8 cellular contexts compared by ENCODE assay signal in the genomic region with DNA sequence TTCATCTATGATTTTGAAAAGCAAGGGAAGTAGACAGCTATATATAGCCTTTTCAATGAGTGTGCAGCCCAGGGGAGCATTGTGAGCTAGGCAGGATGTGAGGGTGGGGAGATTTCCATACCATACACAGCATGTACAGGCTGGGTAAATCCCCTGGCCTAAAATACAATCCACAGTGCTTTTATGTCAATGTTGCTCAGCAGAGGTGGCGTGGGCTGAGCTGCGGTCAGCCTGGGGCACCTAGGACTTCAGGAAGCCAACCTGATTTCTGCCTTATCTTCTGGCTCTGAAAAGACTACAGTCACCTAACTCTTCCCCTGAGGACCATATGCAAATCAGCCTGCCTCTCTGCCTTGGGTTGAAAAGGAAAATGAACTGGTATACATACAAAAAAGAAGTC. TPM values are rescaled to one million over a fixed set of nuclear protein-coding genes. Genes with fewer than 3 reads are reported as not detected.
DNase-seq lines count a peak whose midpoint lies in the region; ATAC-seq and TF ChIP-seq lines count a peak whose summit lies in the region.

No MANE protein-coding gene starts in this region.

- H3K9ac ChIP-seq in colonic mucosa (ENCODE audit: low read depth in 2 of 2, low read length in 2 of 2), result no peak overlapping the region

- H3K27me3 ChIP-seq in colonic mucosa, result no peaks in the 10 kb centered on the region
- H3K27me3 ChIP-seq in testis, result no peaks in the 10 kb centered on the region

- ATAC-seq in GM19324 (IDR thresholded peaks at IDR 0.05; ENCODE audit: low FRiP score, unreplicated experiment) (peak; percentile 99), HG03354 (IDR thresholded peaks at IDR 0.05; ENCODE audit: poor library complexity, severe bottlenecking, unreplicated experiment) (peak; percentile 98)

- intact Hi-C loops in colonic mucosa (cut with DNase I), result no loop called here
- intact Hi-C loops in testis (cut with DNase I; ENCODE audit: low total_unique reads), result no loop called here

- H3K4me1 ChIP-seq in colonic mucosa (no peaks in the 10 kb centered on the region), testis (no peaks in the 10 kb centered on the region)

- H3K27ac ChIP-seq in colonic mucosa (no peak overlapping the region), testis (no peak overlapping the region)

- peak; percentile 64 for DNase-seq in activated CD8-positive, alpha-beta memory T cell treated with anti-CD3 and anti-CD28 coated beads, Interleukin-2, amount 50 U/mL, for 1 hour (ENCODE audit: extremely low read depth)
- DNase-seq in stimulated activated CD4-positive, alpha-beta T cell treated with anti-CD3 and anti-CD28 coated beads, Interleukin-1b, Interleukin-23, amount 100 ng/mL, for 1 hour (ENCODE audit: low read depth in 2 of 2), result peak; percentile 55 to 66
- DNase-seq in cortex of kidney (lab: John Stamatoyannopoulos, UW), result no peak
- no peak for DNase-seq in colonic mucosa
- DNase-seq in testis, result no peak
- no peak for DNase-seq in nucleus accumbens (lab: John Stamatoyannopoulos, UW)

- no peak for TF ChIP-seq POLR2A in testis (IDR thresholded peaks at IDR 0.05)

- H3K36me3 ChIP-seq in colonic mucosa (no peaks in the 10 kb centered on the region), testis (ENCODE audit: low read depth, missing control alignments) (no peaks in the 10 kb centered on the region)

- no peak overlapping the region for H3K4me3 ChIP-seq in colonic mucosa
- H3K4me3 ChIP-seq in testis, result no peak overlapping the region

- H3K9me3 ChIP-seq in colonic mucosa (no peaks in the 10 kb centered on the region), testis (no peaks in the 10 kb centered on the region)

- 85 to 91% methylated on average over 2 of the region's 2 CpGs for WGBS in testis, 2 donors

- no peak for TF ChIP-seq CTCF in colonic mucosa (IDR thresholded peaks at IDR 0.05)
- TF ChIP-seq CTCF in testis (IDR thresholded peaks at IDR 0.05), result no peak

RNA-seq across cellular contexts. Expression of gene GARIN3, which starts 6.3 kb away (rescaled TPM):
- total RNA-seq in colonic mucosa (not detected), testis (10 to 100 TPM; 11.5 to 27.8 TPM)
- 45.6 TPM for polyA plus RNA-seq in testis (ENCODE audit: insufficient read depth, low read depth, low replicate concordance)

RNA-seq across cellular contexts. Expression of gene ITK, which starts 8.2 kb away (rescaled TPM):
- total RNA-seq in colonic mucosa (1 to 10 TPM; 1.4 to 2.5 TPM), testis (1 to 10 TPM in 1 of 2 donors, under 1 TPM in 1; 0.93 to 1.3 TPM)
- polyA plus RNA-seq in testis (ENCODE audit: insufficient read depth, low read depth, low replicate concordance), result 3.8 TPM

RNA-seq across cellular contexts. Expression of gene MED7, which starts 29.7 kb away (rescaled TPM):
- total RNA-seq in colonic mucosa (10 to 100 TPM; 13.9 to 14.9 TPM), testis (10 to 100 TPM; 16.8 to 21.1 TPM)
- 50.3 TPM for polyA plus RNA-seq in testis (ENCODE audit: insufficient read depth, low read depth, low replicate concordance)

Comparison
In these comparisons a context has a peak if more than half of its experiments do, and no peak if none do; other contexts are left out.
1. DNase-seq: peak in activated CD8-positive, alpha-beta memory T cell treated with anti-CD3 and anti-CD28 coated beads, Interleukin-2, amount 50 U/mL, for 1 hour (single experiment) and stimulated activated CD4-positive, alpha-beta T cell treated with anti-CD3 and anti-CD28 coated beads, Interleukin-1b, Interleukin-23, amount 100 ng/mL, for 1 hour (2 of 2); none in cortex of kidney (single experiment), colonic mucosa (single experiment), testis (single experiment) and nucleus accumbens (0 of 56).
2. RNA of gene GARIN3, which starts 6.3 kb away (total RNA-seq): 11.5 to 27.8 TPM in testis; not detected in colonic mucosa; every median in the first group is over 10 times any median in the second.